In the genomic region with DNA sequence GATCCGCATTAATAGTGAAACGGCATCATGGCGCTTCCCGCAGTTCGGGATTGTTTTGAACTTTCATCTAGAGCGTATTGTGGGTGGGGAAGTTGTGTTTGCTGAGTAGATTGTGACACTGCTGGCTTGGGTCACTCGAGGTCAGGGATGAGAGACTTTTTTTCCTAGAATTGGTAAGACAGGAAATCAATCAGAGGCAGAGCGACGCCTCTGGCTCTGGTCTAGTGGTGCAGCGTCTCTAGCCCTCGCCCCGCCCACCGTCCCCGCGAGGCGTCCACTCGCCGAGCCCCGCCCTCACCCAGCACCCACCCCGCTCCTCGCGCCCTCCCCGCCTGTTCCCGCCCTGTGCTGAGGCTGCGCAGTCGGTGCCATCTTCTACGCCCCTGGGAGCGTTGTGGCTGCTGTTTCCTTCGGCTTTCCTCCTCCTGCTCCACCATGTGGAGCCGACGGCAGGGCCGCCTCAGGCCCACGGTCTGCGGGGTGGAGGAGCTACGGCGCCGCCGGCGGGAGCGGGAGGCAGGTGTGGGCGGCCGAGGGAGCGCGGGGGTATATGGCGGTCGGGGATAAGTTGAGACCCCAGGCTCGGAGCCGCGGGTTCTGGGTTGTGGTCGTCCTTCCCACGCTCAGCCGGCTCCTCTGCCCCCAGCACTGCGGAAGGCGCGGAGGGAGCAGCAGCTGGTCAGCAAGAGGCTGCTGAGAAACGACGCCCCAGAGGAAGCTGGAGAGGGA, we compare ENCODE assay signal across 1 cellular context.
TF ChIP-seq lines count a peak whose summit lies in the region.

A gene (plus strand): TSS at position 359 of the 729 bp plus-strand sequence. CDS start 77 bp downstream, at position 436.

TF ChIP-seq in HepG2, 621 proteins besides CTCF, POLR2A, EP300 and RAD21 (continued from another document and continues in another):
- TF ChIP-seq, protein P1, sequence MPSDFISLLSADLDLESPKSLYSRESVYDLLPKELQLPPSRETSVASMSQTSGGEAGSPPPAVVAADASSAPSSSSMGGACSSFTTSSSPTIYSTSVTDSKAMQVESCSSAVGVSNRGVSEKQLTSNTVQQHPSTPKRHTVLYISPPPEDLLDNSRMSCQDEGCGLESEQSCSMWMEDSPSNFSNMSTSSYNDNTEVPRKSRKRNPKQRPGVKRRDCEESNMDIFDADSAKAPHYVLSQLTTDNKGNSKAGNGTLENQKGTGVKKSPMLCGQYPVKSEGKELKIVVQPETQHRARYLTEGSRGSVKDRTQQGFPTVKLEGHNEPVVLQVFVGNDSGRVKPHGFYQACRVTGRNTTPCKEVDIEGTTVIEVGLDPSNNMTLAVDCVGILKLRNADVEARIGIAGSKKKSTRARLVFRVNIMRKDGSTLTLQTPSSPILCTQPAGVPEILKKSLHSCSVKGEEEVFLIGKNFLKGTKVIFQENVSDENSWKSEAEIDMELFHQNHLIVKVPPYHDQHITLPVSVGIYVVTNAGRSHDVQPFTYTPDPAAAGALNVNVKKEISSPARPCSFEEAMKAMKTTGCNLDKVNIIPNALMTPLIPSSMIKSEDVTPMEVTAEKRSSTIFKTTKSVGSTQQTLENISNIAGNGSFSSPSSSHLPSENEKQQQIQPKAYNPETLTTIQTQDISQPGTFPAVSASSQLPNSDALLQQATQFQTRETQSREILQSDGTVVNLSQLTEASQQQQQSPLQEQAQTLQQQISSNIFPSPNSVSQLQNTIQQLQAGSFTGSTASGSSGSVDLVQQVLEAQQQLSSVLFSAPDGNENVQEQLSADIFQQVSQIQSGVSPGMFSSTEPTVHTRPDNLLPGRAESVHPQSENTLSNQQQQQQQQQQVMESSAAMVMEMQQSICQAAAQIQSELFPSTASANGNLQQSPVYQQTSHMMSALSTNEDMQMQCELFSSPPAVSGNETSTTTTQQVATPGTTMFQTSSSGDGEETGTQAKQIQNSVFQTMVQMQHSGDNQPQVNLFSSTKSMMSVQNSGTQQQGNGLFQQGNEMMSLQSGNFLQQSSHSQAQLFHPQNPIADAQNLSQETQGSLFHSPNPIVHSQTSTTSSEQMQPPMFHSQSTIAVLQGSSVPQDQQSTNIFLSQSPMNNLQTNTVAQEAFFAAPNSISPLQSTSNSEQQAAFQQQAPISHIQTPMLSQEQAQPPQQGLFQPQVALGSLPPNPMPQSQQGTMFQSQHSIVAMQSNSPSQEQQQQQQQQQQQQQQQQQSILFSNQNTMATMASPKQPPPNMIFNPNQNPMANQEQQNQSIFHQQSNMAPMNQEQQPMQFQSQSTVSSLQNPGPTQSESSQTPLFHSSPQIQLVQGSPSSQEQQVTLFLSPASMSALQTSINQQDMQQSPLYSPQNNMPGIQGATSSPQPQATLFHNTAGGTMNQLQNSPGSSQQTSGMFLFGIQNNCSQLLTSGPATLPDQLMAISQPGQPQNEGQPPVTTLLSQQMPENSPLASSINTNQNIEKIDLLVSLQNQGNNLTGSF (CRISPR knock-in tag; IDR thresholded peaks at IDR 0.05), result no peak
- TF ChIP-seq, protein P2, sequence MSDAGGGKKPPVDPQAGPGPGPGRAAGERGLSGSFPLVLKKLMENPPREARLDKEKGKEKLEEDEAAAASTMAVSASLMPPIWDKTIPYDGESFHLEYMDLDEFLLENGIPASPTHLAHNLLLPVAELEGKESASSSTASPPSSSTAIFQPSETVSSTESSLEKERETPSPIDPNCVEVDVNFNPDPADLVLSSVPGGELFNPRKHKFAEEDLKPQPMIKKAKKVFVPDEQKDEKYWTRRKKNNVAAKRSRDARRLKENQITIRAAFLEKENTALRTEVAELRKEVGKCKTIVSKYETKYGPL (CRISPR knock-in tag; IDR thresholded peaks at IDR 0.05), result no peak
- TF ChIP-seq KDM3A (CRISPR knock-in tag; IDR thresholded peaks at IDR 0.05; ENCODE audit: low read depth) (peak; percentile 27; the same call in 1 of the 2 replicates), GTF3A (CRISPR knock-in tag; conservative IDR thresholded peaks at IDR 0.05) (no peak), ZSCAN31 (CRISPR knock-in tag; IDR thresholded peaks at IDR 0.05; ENCODE audit: low read depth) (peak; percentile 82), DNMT1 (CRISPR knock-in tag; IDR thresholded peaks at IDR 0.05) (peak; percentile 78; the same call in 1 of the 2 replicates), ZNF282 (IDR thresholded peaks at IDR 0.05; ENCODE audit: partially characterized antibody) (no peak), NR1H2 (CRISPR knock-in tag; IDR thresholded peaks at IDR 0.05; ENCODE audit: borderline replicate concordance, low read depth) (peak; percentile 98), ZNF614 (CRISPR knock-in tag; IDR thresholded peaks at IDR 0.05; ENCODE audit: borderline replicate concordance) (peak; percentile 86; the same call in 1 of the 2 replicates), NCOR1 (IDR thresholded peaks at IDR 0.05; ENCODE audit: borderline replicate concordance, low read length) (peak; percentile 94), GATAD2A (CRISPR knock-in tag; IDR thresholded peaks at IDR 0.05) (peak; percentile 87), ZNF260 (CRISPR knock-in tag; IDR thresholded peaks at IDR 0.05; ENCODE audit: borderline replicate concordance, low read depth) (no peak), ZNF891 (CRISPR knock-in tag; IDR thresholded peaks at IDR 0.05) (peak; percentile 97)
- TF ChIP-seq, protein P3, sequence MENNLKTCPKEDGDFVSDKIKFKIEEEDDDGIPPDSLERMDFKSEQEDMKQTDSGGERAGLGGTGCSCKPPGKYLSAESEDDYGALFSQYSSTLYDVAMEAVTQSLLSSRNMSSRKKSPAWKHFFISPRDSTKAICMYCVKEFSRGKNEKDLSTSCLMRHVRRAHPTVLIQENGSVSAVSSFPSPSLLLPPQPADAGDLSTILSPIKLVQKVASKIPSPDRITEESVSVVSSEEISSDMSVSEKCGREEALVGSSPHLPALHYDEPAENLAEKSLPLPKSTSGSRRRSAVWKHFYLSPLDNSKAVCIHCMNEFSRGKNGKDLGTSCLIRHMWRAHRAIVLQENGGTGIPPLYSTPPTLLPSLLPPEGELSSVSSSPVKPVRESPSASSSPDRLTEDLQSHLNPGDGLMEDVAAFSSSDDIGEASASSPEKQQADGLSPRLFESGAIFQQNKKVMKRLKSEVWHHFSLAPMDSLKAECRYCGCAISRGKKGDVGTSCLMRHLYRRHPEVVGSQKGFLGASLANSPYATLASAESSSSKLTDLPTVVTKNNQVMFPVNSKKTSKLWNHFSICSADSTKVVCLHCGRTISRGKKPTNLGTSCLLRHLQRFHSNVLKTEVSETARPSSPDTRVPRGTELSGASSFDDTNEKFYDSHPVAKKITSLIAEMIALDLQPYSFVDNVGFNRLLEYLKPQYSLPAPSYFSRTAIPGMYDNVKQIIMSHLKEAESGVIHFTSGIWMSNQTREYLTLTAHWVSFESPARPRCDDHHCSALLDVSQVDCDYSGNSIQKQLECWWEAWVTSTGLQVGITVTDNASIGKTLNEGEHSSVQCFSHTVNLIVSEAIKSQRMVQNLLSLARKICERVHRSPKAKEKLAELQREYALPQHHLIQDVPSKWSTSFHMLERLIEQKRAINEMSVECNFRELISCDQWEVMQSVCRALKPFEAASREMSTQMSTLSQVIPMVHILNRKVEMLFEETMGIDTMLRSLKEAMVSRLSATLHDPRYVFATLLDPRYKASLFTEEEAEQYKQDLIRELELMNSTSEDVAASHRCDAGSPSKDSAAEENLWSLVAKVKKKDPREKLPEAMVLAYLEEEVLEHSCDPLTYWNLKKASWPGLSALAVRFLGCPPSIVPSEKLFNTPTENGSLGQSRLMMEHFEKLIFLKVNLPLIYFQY (CRISPR knock-in tag; IDR thresholded peaks at IDR 0.05; ENCODE audit: borderline replicate concordance), result peak; percentile 61
- TF ChIP-seq, protein P4, sequence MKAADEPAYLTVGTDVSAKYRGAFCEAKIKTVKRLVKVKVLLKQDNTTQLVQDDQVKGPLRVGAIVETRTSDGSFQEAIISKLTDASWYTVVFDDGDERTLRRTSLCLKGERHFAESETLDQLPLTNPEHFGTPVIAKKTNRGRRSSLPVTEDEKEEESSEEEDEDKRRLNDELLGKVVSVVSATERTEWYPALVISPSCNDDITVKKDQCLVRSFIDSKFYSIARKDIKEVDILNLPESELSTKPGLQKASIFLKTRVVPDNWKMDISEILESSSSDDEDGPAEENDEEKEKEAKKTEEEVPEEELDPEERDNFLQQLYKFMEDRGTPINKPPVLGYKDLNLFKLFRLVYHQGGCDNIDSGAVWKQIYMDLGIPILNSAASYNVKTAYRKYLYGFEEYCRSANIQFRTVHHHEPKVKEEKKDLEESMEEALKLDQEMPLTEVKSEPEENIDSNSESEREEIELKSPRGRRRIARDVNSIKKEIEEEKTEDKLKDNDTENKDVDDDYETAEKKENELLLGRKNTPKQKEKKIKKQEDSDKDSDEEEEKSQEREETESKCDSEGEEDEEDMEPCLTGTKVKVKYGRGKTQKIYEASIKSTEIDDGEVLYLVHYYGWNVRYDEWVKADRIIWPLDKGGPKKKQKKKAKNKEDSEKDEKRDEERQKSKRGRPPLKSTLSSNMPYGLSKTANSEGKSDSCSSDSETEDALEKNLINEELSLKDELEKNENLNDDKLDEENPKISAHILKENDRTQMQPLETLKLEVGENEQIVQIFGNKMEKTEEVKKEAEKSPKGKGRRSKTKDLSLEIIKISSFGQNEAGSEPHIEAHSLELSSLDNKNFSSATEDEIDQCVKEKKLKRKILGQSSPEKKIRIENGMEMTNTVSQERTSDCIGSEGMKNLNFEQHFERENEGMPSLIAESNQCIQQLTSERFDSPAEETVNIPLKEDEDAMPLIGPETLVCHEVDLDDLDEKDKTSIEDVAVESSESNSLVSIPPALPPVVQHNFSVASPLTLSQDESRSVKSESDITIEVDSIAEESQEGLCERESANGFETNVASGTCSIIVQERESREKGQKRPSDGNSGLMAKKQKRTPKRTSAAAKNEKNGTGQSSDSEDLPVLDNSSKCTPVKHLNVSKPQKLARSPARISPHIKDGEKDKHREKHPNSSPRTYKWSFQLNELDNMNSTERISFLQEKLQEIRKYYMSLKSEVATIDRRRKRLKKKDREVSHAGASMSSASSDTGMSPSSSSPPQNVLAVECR (CRISPR knock-in tag; IDR thresholded peaks at IDR 0.05; ENCODE audit: borderline replicate concordance), result peak; percentile 81
- TF ChIP-seq, protein P5, sequence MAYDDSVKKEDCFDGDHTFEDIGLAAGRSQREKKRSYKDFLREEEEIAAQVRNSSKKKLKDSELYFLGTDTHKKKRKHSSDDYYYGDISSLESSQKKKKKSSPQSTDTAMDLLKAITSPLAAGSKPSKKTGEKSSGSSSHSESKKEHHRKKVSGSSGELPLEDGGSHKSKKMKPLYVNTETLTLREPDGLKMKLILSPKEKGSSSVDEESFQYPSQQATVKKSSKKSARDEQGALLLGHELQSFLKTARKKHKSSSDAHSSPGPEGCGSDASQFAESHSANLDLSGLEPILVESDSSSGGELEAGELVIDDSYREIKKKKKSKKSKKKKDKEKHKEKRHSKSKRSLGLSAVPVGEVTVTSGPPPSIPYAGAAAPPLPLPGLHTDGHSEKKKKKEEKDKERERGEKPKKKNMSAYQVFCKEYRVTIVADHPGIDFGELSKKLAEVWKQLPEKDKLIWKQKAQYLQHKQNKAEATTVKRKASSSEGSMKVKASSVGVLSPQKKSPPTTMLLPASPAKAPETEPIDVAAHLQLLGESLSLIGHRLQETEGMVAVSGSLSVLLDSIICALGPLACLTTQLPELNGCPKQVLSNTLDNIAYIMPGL (CRISPR knock-in tag; IDR thresholded peaks at IDR 0.05; ENCODE audit: borderline replicate concordance in 1 of 2, low read depth in 1 of 2), result peak; percentile 79 to 85; a peak in 3 of 4 replicates
- TF ChIP-seq, protein P6, sequence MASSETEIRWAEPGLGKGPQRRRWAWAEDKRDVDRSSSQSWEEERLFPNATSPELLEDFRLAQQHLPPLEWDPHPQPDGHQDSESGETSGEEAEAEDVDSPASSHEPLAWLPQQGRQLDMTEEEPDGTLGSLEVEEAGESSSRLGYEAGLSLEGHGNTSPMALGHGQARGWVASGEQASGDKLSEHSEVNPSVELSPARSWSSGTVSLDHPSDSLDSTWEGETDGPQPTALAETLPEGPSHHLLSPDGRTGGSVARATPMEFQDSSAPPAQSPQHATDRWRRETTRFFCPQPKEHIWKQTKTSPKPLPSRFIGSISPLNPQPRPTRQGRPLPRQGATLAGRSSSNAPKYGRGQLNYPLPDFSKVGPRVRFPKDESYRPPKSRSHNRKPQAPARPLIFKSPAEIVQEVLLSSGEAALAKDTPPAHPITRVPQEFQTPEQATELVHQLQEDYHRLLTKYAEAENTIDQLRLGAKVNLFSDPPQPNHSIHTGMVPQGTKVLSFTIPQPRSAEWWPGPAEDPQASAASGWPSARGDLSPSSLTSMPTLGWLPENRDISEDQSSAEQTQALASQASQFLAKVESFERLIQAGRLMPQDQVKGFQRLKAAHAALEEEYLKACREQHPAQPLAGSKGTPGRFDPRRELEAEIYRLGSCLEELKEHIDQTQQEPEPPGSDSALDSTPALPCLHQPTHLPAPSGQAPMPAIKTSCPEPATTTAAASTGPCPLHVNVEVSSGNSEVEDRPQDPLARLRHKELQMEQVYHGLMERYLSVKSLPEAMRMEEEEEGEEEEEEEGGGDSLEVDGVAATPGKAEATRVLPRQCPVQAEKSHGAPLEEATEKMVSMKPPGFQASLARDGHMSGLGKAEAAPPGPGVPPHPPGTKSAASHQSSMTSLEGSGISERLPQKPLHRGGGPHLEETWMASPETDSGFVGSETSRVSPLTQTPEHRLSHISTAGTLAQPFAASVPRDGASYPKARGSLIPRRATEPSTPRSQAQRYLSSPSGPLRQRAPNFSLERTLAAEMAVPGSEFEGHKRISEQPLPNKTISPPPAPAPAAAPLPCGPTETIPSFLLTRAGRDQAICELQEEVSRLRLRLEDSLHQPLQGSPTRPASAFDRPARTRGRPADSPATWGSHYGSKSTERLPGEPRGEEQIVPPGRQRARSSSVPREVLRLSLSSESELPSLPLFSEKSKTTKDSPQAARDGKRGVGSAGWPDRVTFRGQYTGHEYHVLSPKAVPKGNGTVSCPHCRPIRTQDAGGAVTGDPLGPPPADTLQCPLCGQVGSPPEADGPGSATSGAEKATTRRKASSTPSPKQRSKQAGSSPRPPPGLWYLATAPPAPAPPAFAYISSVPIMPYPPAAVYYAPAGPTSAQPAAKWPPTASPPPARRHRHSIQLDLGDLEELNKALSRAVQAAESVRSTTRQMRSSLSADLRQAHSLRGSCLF (CRISPR knock-in tag; IDR thresholded peaks at IDR 0.05; ENCODE audit: borderline replicate concordance), result no peak
- TF ChIP-seq, protein P7, sequence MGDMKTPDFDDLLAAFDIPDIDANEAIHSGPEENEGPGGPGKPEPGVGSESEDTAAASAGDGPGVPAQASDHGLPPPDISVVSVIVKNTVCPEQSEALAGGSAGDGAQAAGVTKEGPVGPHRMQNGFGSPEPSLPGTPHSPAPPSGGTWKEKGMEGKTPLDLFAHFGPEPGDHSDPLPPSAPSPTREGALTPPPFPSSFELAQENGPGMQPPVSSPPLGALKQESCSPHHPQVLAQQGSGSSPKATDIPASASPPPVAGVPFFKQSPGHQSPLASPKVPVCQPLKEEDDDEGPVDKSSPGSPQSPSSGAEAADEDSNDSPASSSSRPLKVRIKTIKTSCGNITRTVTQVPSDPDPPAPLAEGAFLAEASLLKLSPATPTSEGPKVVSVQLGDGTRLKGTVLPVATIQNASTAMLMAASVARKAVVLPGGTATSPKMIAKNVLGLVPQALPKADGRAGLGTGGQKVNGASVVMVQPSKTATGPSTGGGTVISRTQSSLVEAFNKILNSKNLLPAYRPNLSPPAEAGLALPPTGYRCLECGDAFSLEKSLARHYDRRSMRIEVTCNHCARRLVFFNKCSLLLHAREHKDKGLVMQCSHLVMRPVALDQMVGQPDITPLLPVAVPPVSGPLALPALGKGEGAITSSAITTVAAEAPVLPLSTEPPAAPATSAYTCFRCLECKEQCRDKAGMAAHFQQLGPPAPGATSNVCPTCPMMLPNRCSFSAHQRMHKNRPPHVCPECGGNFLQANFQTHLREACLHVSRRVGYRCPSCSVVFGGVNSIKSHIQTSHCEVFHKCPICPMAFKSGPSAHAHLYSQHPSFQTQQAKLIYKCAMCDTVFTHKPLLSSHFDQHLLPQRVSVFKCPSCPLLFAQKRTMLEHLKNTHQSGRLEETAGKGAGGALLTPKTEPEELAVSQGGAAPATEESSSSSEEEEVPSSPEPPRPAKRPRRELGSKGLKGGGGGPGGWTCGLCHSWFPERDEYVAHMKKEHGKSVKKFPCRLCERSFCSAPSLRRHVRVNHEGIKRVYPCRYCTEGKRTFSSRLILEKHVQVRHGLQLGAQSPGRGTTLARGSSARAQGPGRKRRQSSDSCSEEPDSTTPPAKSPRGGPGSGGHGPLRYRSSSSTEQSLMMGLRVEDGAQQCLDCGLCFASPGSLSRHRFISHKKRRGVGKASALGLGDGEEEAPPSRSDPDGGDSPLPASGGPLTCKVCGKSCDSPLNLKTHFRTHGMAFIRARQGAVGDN (CRISPR knock-in tag; IDR thresholded peaks at IDR 0.05), result peak; percentile 97
